7 cellular contexts compared by ENCODE assay signal in the genomic region with DNA sequence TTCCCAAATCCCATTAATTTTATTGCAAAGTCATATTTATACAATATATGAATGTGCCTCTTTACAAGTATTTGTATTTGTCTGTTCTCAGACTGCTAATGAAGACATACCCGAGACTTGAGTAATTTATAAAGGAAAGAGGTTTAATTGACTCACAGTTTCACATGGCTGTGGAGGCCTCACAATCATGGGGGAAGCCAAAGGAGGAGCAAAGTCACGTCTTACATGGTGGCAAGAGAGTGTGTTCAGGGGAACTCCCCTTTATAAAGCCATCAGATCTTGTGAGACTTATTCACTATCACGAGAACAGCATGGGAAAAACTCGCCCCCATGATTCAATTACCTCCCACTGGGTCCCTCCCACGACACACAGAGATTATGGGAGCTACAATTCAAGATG.
DNase-seq lines count a peak whose midpoint lies in the region; TF ChIP-seq lines count a peak whose summit lies in the region.
"Not testable (repeated sequence)": the region's sequence is repeated elsewhere in the genome, so short reads cannot be mapped to it uniquely, and the experiment has no call there.

No MANE protein-coding gene starts in this region.

- H3K9me3 ChIP-seq in GM23248 (ENCODE audit: low read depth); mammary epithelial cell (replicated peaks; ENCODE audit: insufficient read depth, low read length): not testable (repeated sequence)

- TF ChIP-seq CTCF in mammary epithelial cell (conservative IDR thresholded peaks at IDR 0.05 in 1 of 2, IDR thresholded peaks at IDR 0.05 in 1 of 2; ENCODE audit: extremely low read depth in 1 of 2, insufficient read depth in 1 of 2, low read depth in 1 of 2, low read length in 2 of 2), result not testable (repeated sequence)

- BruUV-seq in mammary epithelial cell (replicated peaks; lab: Mats Ljungman, UMichigan), result not testable (repeated sequence)

- WGBS in GM23248 (ENCODE audit: low coverage in 1 of 2, low lambda C conversion rate in 2 of 2, missing lambda C conversion rate in 2 of 2), 2 experiments, result 67 to 68% methylated on average over 5 of the region's 5 CpGs
- 89% methylated on average over 5 of the region's 5 CpGs for WGBS in mammary epithelial cell (ENCODE audit: low coverage, missing lambda C conversion rate)

- peak; percentile 43 for DNase-seq in GM23248
- DNase-seq in activated CD4-positive, alpha-beta T cell treated with anti-CD3 and anti-CD28 coated beads for 4 hours, result peak; percentile 3 to 16
- DNase-seq in activated T-cell treated with anti-CD3 and anti-CD28 coated beads for 48 hours (ENCODE audit: low read depth), result peak; percentile 29
- peak; percentile 48 for DNase-seq in activated naive CD4-positive, alpha-beta T cell treated with Interleukin-2 at 50 U/mL for 16 hours
- DNase-seq in mammary epithelial cell, result peak; percentile 55
- DNase-seq in stimulated activated CD4-positive, alpha-beta T cell treated with anti-CD3 and anti-CD28 coated beads, Interleukin-15, amount 100 ng/mL, for 48 hours (ENCODE audit: low read depth in 2 of 2), result peak; percentile 52 to 54
- peak; percentile 4 to 55 (median 48) for DNase-seq in stimulated activated CD4-positive, alpha-beta T cell treated with anti-CD3 and anti-CD28 coated beads, TNF-alpha, amount 100 ng/mL, for 48 hours (ENCODE audit: low read depth in 3 of 3)

- H3K9ac ChIP-seq in GM23248, result peak overlapping the region; percentile 47
- H3K9ac ChIP-seq in mammary epithelial cell (ENCODE audit: insufficient read depth, low read length), result not testable (repeated sequence)

- in situ Hi-C loops in GM23248 (cut with MboI); mammary epithelial cell (cut with MboI; ENCODE audit: low sequenced_read_pairs in 2 of 2): not testable (repeated sequence)

- 0 out of 2 replicates have a peak overlapping the region, but pooled peaks have one; percentile 38 for H2AFZ ChIP-seq in GM23248
- not testable (repeated sequence) for H2AFZ ChIP-seq in mammary epithelial cell (ENCODE audit: low read depth, low read length)

- not testable (repeated sequence) for H3K9me2 ChIP-seq in GM23248 (ENCODE audit: insufficient read depth)

- H3K79me2 ChIP-seq in GM23248 (ENCODE audit: insufficient read depth); mammary epithelial cell (ENCODE audit: insufficient read depth, low read length): not testable (repeated sequence)

- peaks cover 29% of the 10 kb centered on the region for H3K4me1 ChIP-seq in GM23248 (ENCODE audit: insufficient read depth)
- H3K4me1 ChIP-seq in mammary epithelial cell (ENCODE audit: insufficient read depth, low read length), result not testable (repeated sequence)

- CTCF ChIA-PET in mammary epithelial cell (lab: Charles Lee; ENCODE audit: low non-redundant PET), result not testable (repeated sequence)

- H3K4me3 ChIP-seq in GM23248; mammary epithelial cell (replicated peaks in 1 of 3; ENCODE audit: insufficient read depth in 1 of 3, low read depth in 2 of 3, low read length in 3 of 3): not testable (repeated sequence)

- H3F3A ChIP-seq in GM23248 (ENCODE audit: insufficient read depth), result peaks cover 12% of the 10 kb centered on the region

- peak overlapping the region; percentile 36 for H3K4me2 ChIP-seq in GM23248 (ENCODE audit: unreplicated experiment)
- not testable (repeated sequence) for H3K4me2 ChIP-seq in mammary epithelial cell (ENCODE audit: insufficient read depth, low read depth, low read length)

- H3K27ac ChIP-seq in GM23248 (peak overlapping the region; percentile 72), mammary epithelial cell (ENCODE audit: insufficient read depth, low read depth, low read length) (peak overlapping the region; percentile 44)

- not testable (repeated sequence) for H3K27me3 ChIP-seq in GM23248 (replicated peaks; ENCODE audit: insufficient read depth); mammary epithelial cell (ENCODE audit: insufficient read depth, low read length)

- intact Hi-C loops in mammary epithelial cell (cut with micrococcal nuclease), result not testable (repeated sequence)

- not testable (repeated sequence) for H4K20me1 ChIP-seq in GM23248 (ENCODE audit: insufficient read depth); mammary epithelial cell (ENCODE audit: insufficient read depth, low read length)

- not testable (repeated sequence) for H3K36me3 ChIP-seq in GM23248 (ENCODE audit: low read depth)
- peaks cover 17% of the 10 kb centered on the region for H3K36me3 ChIP-seq in mammary epithelial cell (ENCODE audit: insufficient read depth, low read length)

- dilution Hi-C loops in mammary epithelial cell (cut with HindIII; ENCODE audit: low sequenced_read_pairs), result loop anchor here (5.0 kb wide), 1 partner anchor 62 kb away; no protein-coding TSS in a partner anchor
